In the genomic region with DNA sequence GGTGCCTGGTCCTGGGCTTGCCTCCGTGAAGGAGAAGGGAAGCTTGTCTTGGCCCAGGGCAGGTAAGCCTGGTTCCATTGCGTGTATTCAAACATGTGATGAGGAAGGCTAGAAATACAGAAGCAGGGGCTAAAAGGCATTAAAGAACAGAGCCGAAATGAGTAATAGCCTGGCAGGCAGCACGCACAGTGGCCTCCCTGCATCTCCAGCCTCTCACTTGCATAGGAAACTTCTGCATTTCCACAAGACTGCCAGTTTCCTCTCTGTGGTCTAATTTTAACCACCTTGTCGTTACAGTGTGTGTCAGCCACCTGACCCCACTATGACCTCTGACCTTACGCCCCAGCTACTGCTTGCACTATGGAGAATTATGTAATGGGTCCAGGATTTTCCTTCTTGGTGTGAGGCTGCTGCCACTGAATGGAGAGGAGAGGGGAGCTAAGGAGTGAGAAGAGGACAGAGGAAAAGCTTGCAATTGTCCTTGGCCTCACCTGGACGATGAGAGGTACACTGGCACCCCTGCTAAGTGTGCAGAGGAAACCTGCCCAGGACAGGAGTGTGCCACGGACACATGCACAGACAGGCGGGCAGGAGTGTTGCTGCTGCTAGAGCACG, we compare ENCODE assay signal across 8 cellular contexts. TPM values are rescaled to one million over a fixed set of nuclear protein-coding genes. Genes with fewer than 3 reads are reported as not detected.
DNase-seq lines count a peak whose midpoint lies in the region; ATAC-seq and TF ChIP-seq lines count a peak whose summit lies in the region.

No MANE protein-coding gene starts in this region.

- no peaks in the 10 kb centered on the region for H3K9me3 Mint-ChIP-seq in nephron progenitor cell

- no peak overlapping the region for H3K4me3 Mint-ChIP-seq in nephron progenitor cell

- TF ChIP-seq EP300 in ovary (IDR thresholded peaks at IDR 0.05): no peak

- H3K4me1 Mint-ChIP-seq in nephron progenitor cell: peaks cover 78% of the 10 kb centered on the region

- TF ChIP-seq CTCF in Peyer's patch (IDR thresholded peaks at IDR 0.05) (no peak), brain microvascular endothelial cell (IDR thresholded peaks at IDR 0.05; ENCODE audit: low read depth, low read length, missing control alignments) (no peak), nephron progenitor cell (IDR thresholded peaks at IDR 0.05) (no peak), lower leg skin (IDR thresholded peaks at IDR 0.05) (no peak), ovary (IDR thresholded peaks at IDR 0.05) (no peak)

- peak overlapping the region; percentile 85 to 94 (median 89) for H3K27ac ChIP-seq in Peyer's patch
- H3K27ac ChIP-seq in brain microvascular endothelial cell: peak overlapping the region; percentile 40
- H3K27ac ChIP-seq in ovary: no peak overlapping the region

- no peak for TF ChIP-seq POLR2A in Peyer's patch (IDR thresholded peaks at IDR 0.05)
- no peak for TF ChIP-seq POLR2A in lower leg skin (IDR thresholded peaks at IDR 0.05)
- no peak for TF ChIP-seq POLR2A in ovary (IDR thresholded peaks at IDR 0.05)

- H3K36me3 ChIP-seq in Peyer's patch: no peaks in the 10 kb centered on the region
- H3K36me3 ChIP-seq in brain microvascular endothelial cell (replicated peaks): peaks cover 2% of the 10 kb centered on the region
- H3K36me3 ChIP-seq in ovary: no peaks in the 10 kb centered on the region

- H3K4me3 ChIP-seq in Peyer's patch (no peak overlapping the region), brain microvascular endothelial cell (ENCODE audit: low read depth, low read length) (no peak overlapping the region), lower leg skin (ENCODE audit: low read depth, poor library complexity, severe bottlenecking) (no peak overlapping the region), ovary (no peak overlapping the region)

- WGBS in lower leg skin, 2 donors: 58 to 60% methylated on average over 10 of the region's 10 CpGs
- WGBS in ovary, 3 donors: 65 to 82% (median 76%) methylated on average over 10 of the region's 10 CpGs

- H3K27me3 Mint-ChIP-seq in nephron progenitor cell (ENCODE audit: low read depth, poor library complexity): peaks cover 3% of the 10 kb centered on the region

- H3K4me1 ChIP-seq in Peyer's patch: peaks cover 6 to 83% (median 49%) of the 10 kb centered on the region in 4 donors
- peaks cover 25% of the 10 kb centered on the region for H3K4me1 ChIP-seq in ovary (ENCODE audit: insufficient read depth)

- ATAC-seq in Right ventricle myocardium superior (ENCODE audit: poor library complexity): no peak

- intact Hi-C loops in Right ventricle myocardium superior (cut with DNase I) (loop anchor here (10.0 kb wide), 1 partner anchor 87 kb away; no protein-coding TSS in a partner anchor), cardiac septum (cut with DNase I) (loop anchor here (2.0 kb wide), 1 partner anchor 13 kb away; no protein-coding TSS in a partner anchor), lower leg skin (cut with DNase I; ENCODE audit: low total_unique reads) (no loop called here), ovary (cut with DNase I) (no loop called here)

- peaks cover 21% of the 10 kb centered on the region for H3K36me3 Mint-ChIP-seq in nephron progenitor cell (ENCODE audit: low read depth)

- H3K9me3 ChIP-seq in Peyer's patch: no peaks in the 10 kb centered on the region
- H3K9me3 ChIP-seq in ovary: no peaks in the 10 kb centered on the region

- H3K27ac Mint-ChIP-seq in nephron progenitor cell: peak overlapping the region; percentile 44

- H3K27me3 ChIP-seq in Peyer's patch (no peaks in the 10 kb centered on the region), brain microvascular endothelial cell (replicated peaks) (no peaks in the 10 kb centered on the region), ovary (no peaks in the 10 kb centered on the region)

- DNase-seq in Right ventricle myocardium superior (peak; percentile 69), cardiac septum (ENCODE audit: low spot score) (no peak), Peyer's patch (peak in 2 of 3 donors; percentile 76 to 78), brain microvascular endothelial cell (peak; percentile 47), nephron progenitor cell (peak; percentile 34), lower leg skin (ENCODE audit: low spot score in 2 of 2) (no peak), NCI-H187 (lab: John Stamatoyannopoulos, UW) (no peak), ovary (no peak)

- in situ Hi-C loops in brain microvascular endothelial cell (cut with HindIII; ENCODE audit: low pct_ligation_motif_present, low sequenced_read_pairs): loop anchor here (10.0 kb wide), 1 partner anchor 87 kb away; no protein-coding TSS in a partner anchor

RNA-seq across cellular contexts. Expression of a gene that starts 32.8 kb away (rescaled TPM):
- total RNA-seq in Right ventricle myocardium superior: 19.3 TPM
- total RNA-seq in cardiac septum: 15.0 TPM
- 10 to 100 TPM in 2 of 4 donors, 1 to 10 TPM in 2; 6.8 to 40.4 (median 12.8) TPM for total RNA-seq in Peyer's patch
- total RNA-seq in lower leg skin: 10 to 100 TPM in 1 of 4 donors, 1 to 10 TPM in 3; 2.4 to 14.2 (median 5.3) TPM
- total RNA-seq in ovary: 100 to 1,000 TPM in 1 of 7 donors, 10 to 100 TPM in 6; 35.0 to 108 (median 68.0) TPM
- polyA plus RNA-seq in ovary: 10 to 100 TPM in 1 of 2 donors, 1 to 10 TPM in 1; 3.9 to 16.3 TPM

RNA-seq across cellular contexts. Expression of a gene that starts 45.9 kb away (rescaled TPM):
- total RNA-seq in Right ventricle myocardium superior (13.7 TPM), cardiac septum (19.8 TPM), Peyer's patch (10 to 100 TPM; 32.4 to 49.0 (median 37.8) TPM), lower leg skin (10 to 100 TPM; 34.2 to 51.5 (median 40.3) TPM), ovary (10 to 100 TPM; 19.1 to 26.4 (median 21.2) TPM)
- polyA plus RNA-seq in ovary: 10 to 100 TPM; 13.2 to 28.3 TPM

RNA-seq across cellular contexts. Expression of a gene that starts 57.8 kb away (rescaled TPM):
- total RNA-seq in Right ventricle myocardium superior: 26.8 TPM
- 28.8 TPM for total RNA-seq in cardiac septum
- 100 to 1,000 TPM in 1 of 4 donors, 10 to 100 TPM in 3; 25.9 to 130 (median 64.5) TPM for total RNA-seq in Peyer's patch
- total RNA-seq in lower leg skin: 10 to 100 TPM; 50.4 to 80.0 (median 61.2) TPM
- total RNA-seq in ovary: 10 to 100 TPM; 42.4 to 77.7 (median 46.0) TPM
- polyA plus RNA-seq in ovary: 10 to 100 TPM; 27.5 to 47.2 TPM

Comparison
In these comparisons a context has a peak if more than half of its experiments do, and no peak if none do; other contexts are left out.
1. DNase-seq: peak in Right ventricle myocardium superior (single experiment), Peyer's patch (2 of 3), brain microvascular endothelial cell (single experiment) and nephron progenitor cell (single experiment); none in cardiac septum (single experiment), lower leg skin (0 of 2), NCI-H187 (0 of 2) and ovary (0 of 5).
2. H3K27ac ChIP-seq: peak in Peyer's patch (4 of 4) and brain microvascular endothelial cell (single experiment); none in ovary (0 of 2).
3. intact Hi-C loops: an anchor here in Right ventricle myocardium superior (10.0 kb wide) and cardiac septum (2.0 kb wide); none called in lower leg skin and ovary.